ENCODE assay signal across 9 cellular contexts in genomic region chrX:145405012-145405411, GRCh38.
DNase-seq lines count a peak whose midpoint lies in the region; ATAC-seq and TF ChIP-seq lines count a peak whose summit lies in the region.
"Had no signal": no experiment of that assay in that cellular context is flagged by ENCODE, and none has a peak within 500 bp of the region (broad histone marks: within the 10 kb centered on the region; RNA-seq: fewer than 3 reads in every experiment).

No MANE protein-coding gene starts in this region.

- ATAC-seq in HG03460 (IDR thresholded peaks at IDR 0.05; ENCODE audit: unreplicated experiment) (no peak), HG03135 (IDR thresholded peaks at IDR 0.05; ENCODE audit: unreplicated experiment) (no peak)

- H3K27me3 Mint-ChIP-seq in CD14-positive monocyte (ENCODE audit: low read depth in 3 of 3) = no peaks in the 10 kb centered on the region

- H3K4me1 Mint-ChIP-seq in CD14-positive monocyte = no peaks in the 10 kb centered on the region

- H3K27me3 ChIP-seq in Loucy (ENCODE audit: insufficient read depth, low read length, poor library complexity, severe bottlenecking) = no peaks in the 10 kb centered on the region
- no peaks in the 10 kb centered on the region for H3K27me3 ChIP-seq in mammary epithelial cell (ENCODE audit: insufficient read depth, low read length)
- H3K27me3 ChIP-seq: SJSA1 had no signal

- H4K20me1 ChIP-seq in Loucy (ENCODE audit: insufficient read depth, low read length, poor library complexity, severe bottlenecking) = no peaks in the 10 kb centered on the region
- H4K20me1 ChIP-seq in mammary epithelial cell (ENCODE audit: insufficient read depth, low read length) = no peaks in the 10 kb centered on the region

- dilution Hi-C loops in mammary epithelial cell (cut with HindIII; ENCODE audit: low sequenced_read_pairs) = no loop called here

- intact Hi-C loops in CD14-positive monocyte (cut with micrococcal nuclease) = no loop called here
- intact Hi-C loops in mammary epithelial cell (cut with micrococcal nuclease) = no loop called here

- CTCF ChIA-PET in mammary epithelial cell (lab: Charles Lee; ENCODE audit: low non-redundant PET) = no interaction called here

- H3K27ac ChIP-seq in mammary epithelial cell (ENCODE audit: insufficient read depth, low read depth, low read length) = no peak overlapping the region
- H3K27ac ChIP-seq: SJSA1 had no signal

- H3K79me2 ChIP-seq in Loucy (ENCODE audit: insufficient read depth, low read length) = no peaks in the 10 kb centered on the region
- no peaks in the 10 kb centered on the region for H3K79me2 ChIP-seq in mammary epithelial cell (ENCODE audit: insufficient read depth, low read length)

- BruUV-seq in mammary epithelial cell (replicated peaks; lab: Mats Ljungman, UMichigan) = no TSS peak

- no peak overlapping the region for H3K9ac ChIP-seq in Loucy (ENCODE audit: low read depth, low read length, poor library complexity, severe bottlenecking)
- no peak overlapping the region for H3K9ac ChIP-seq in mammary epithelial cell (ENCODE audit: insufficient read depth, low read length)

- DNase-seq in CD14-positive monocyte (ENCODE audit: low spot score) (no peak), mammary epithelial cell (peak; percentile 5), myocyte (ENCODE audit: low read depth) (peak; percentile 27)
- no peak for DNase-seq in activated CD4-positive, alpha-beta T cell treated with anti-CD3 and anti-CD28 coated beads for 1 hour

- H3F3A ChIP-seq in Loucy (ENCODE audit: low read depth) = no peaks in the 10 kb centered on the region

- H3K9me3 ChIP-seq in Loucy (ENCODE audit: insufficient read depth, low read depth, low read length) (no peaks in the 10 kb centered on the region), mammary epithelial cell (replicated peaks; ENCODE audit: insufficient read depth, low read length) (no peaks in the 10 kb centered on the region)
- H3K9me3 ChIP-seq: SJSA1 had no signal

- H2AFZ ChIP-seq in Loucy (ENCODE audit: low read length) (no peak overlapping the region), mammary epithelial cell (ENCODE audit: low read depth, low read length) (no peak overlapping the region)

- in situ Hi-C loops in mammary epithelial cell (cut with MboI; ENCODE audit: low sequenced_read_pairs in 2 of 2) = no loop called here

- no peaks in the 10 kb centered on the region for H3K9me2 ChIP-seq in Loucy (replicated peaks; ENCODE audit: low read depth, low read length)

- peaks cover 0 to 2% (median 0%) of the 10 kb centered on the region in 7 donors for H3K9me3 Mint-ChIP-seq in CD14-positive monocyte

- no peak overlapping the region for H3K4me3 ChIP-seq in GM12875 (ENCODE audit: low read depth, low read length)
- no peak overlapping the region for H3K4me3 ChIP-seq in Loucy (ENCODE audit: low read length, poor library complexity, severe bottlenecking)
- no peak overlapping the region for H3K4me3 ChIP-seq in mammary epithelial cell (replicated peaks in 1 of 3; ENCODE audit: insufficient read depth in 1 of 3, low read depth in 2 of 3, low read length in 3 of 3)
- H3K4me3 ChIP-seq: SJSA1 had no signal

- 7% methylated on average over 1 of the region's 1 CpG for WGBS in mammary epithelial cell (ENCODE audit: low coverage, missing lambda C conversion rate)

- H3K4me2 ChIP-seq in Loucy (ENCODE audit: low read depth, low read length, poor library complexity, severe bottlenecking) = no peak overlapping the region
- H3K4me2 ChIP-seq in mammary epithelial cell (ENCODE audit: insufficient read depth, low read depth, low read length) = no peak overlapping the region

- H3K36me3 ChIP-seq in Loucy (ENCODE audit: insufficient read depth, low read length) (no peaks in the 10 kb centered on the region), mammary epithelial cell (ENCODE audit: insufficient read depth, low read length) (no peaks in the 10 kb centered on the region)
- H3K36me3 ChIP-seq: SJSA1 had no signal

- no peak overlapping the region for H3K27ac Mint-ChIP-seq in CD14-positive monocyte

- H3K4me1 ChIP-seq in Loucy (ENCODE audit: insufficient read depth, low read length, poor library complexity, severe bottlenecking) (no peaks in the 10 kb centered on the region), mammary epithelial cell (ENCODE audit: insufficient read depth, low read length) (no peaks in the 10 kb centered on the region)
- H3K4me1 ChIP-seq: SJSA1 had no signal

- no peaks in the 10 kb centered on the region for H3K36me3 Mint-ChIP-seq in CD14-positive monocyte

- peak; percentile 39 for TF ChIP-seq CTCF in CD14-positive monocyte (IDR thresholded peaks at IDR 0.05)
- TF ChIP-seq CTCF in GM12875 (IDR thresholded peaks at IDR 0.05; ENCODE audit: borderline replicate concordance, insufficient read depth, low read depth, low read length) = peak; percentile 55; the same call in 1 of the 2 replicates
- peak; percentile 57 for TF ChIP-seq CTCF in Loucy (conservative IDR thresholded peaks at IDR 0.05; ENCODE audit: low read length)
- peak; percentile 50 to 66 for TF ChIP-seq CTCF in mammary epithelial cell (conservative IDR thresholded peaks at IDR 0.05 in 1 of 2, IDR thresholded peaks at IDR 0.05 in 1 of 2; ENCODE audit: extremely low read depth in 1 of 2, insufficient read depth in 1 of 2, low read depth in 1 of 2, low read length in 2 of 2)

- H3K4me3 Mint-ChIP-seq in CD14-positive monocyte = no peak overlapping the region

Comparison
In these comparisons a context has a peak if more than half of its experiments do, and no peak if none do; other contexts are left out.
1. DNase-seq: peak in mammary epithelial cell (single experiment) and myocyte (single experiment); none in CD14-positive monocyte (single experiment) and activated CD4-positive, alpha-beta T cell treated with anti-CD3 and anti-CD28 coated beads for 1 hour (single experiment).
2. Peak in every context shown above with its lines, with median percentiles within 50 percentile points of each other: CTCF ChIP-seq.